Comparison of ENCODE assay signal across 1 cellular context in the genomic region with DNA sequence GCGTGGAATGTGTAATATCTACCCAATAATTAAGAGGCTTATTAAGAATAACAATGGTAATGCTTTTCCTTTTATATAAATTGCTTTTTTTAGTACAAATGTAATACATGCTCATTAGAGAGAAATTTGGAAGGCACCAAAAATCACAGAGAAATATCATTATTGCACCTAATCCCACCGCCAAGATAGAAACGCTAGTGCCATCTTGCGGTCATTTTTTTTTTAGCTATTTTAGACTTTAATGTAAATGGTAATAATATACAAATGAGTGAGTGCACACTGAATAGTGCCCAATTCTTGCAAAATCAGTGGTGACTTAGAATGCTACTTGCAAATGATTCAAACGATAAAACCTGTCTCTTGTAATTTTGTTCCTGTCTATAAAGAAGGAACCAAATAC.
TF ChIP-seq lines count a peak whose summit lies in the region.

No MANE protein-coding gene starts in this region.

TF ChIP-seq in HepG2, 621 proteins besides CTCF, POLR2A, EP300 and RAD21 (continued from another document):
- TF ChIP-seq MAFF (IDR thresholded peaks at IDR 0.05; ENCODE audit: low read depth, low read length) (no peak), TCF7L2 (IDR thresholded peaks at IDR 0.05; ENCODE audit: low read depth, low read length) (no peak), ZNF121 (CRISPR knock-in tag; IDR thresholded peaks at IDR 0.05) (no peak), TCF12 (IDR thresholded peaks at IDR 0.05) (no peak), TCF12 (CRISPR knock-in tag; IDR thresholded peaks at IDR 0.05) (no peak), ZNF253 (CRISPR knock-in tag; IDR thresholded peaks at IDR 0.05; ENCODE audit: borderline replicate concordance) (no peak), ZNF644 (CRISPR knock-in tag; IDR thresholded peaks at IDR 0.05; ENCODE audit: low read depth) (no peak), CEBPG (CRISPR knock-in tag; IDR thresholded peaks at IDR 0.05) (no peak), SPEN (CRISPR knock-in tag; IDR thresholded peaks at IDR 0.05; ENCODE audit: low read depth) (no peak), ZFP82 (CRISPR knock-in tag; IDR thresholded peaks at IDR 0.05; ENCODE audit: borderline replicate concordance) (no peak)
TF ChIP-seq in HepG2: peak in this region for 0.
